ENCODE assay signal across 20 cellular contexts in the genomic region with DNA sequence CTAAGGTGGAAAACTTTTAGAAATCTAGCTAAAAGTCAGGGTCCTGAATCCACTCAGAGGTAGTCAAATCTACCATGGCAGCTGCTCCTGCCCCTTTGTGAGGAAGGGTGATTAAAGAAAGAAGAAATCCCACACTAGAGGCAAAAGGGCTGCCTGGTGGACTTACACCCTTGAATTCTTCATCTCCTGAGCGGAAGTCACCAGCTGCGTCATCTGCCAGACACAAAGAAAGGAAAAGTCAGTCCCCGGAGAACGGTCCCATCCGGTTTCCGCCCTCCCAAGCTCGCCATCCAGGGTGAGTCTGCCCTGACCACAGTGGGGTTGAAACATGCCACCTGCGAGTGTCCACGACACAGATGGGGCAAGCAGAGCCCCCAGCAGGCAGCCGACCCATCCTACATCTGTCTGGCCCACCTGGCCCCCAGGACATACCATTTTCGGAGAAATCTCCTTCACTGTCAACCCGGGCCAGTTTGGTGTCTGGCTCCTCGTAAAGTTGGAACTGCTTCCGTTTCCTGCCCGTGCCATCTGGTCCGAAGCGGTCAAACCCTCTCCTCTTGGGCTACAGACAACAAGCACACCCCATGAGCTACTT. TPM values are rescaled to one million over a fixed set of nuclear protein-coding genes. Genes with fewer than 3 reads are reported as not detected.
DNase-seq lines count a peak whose midpoint lies in the region; ATAC-seq, FAIRE-seq and TF ChIP-seq lines count a peak whose summit lies in the region.
"Had no signal": no experiment of that assay in that cellular context is flagged by ENCODE, and none has a peak within 500 bp of the region (broad histone marks: within the 10 kb centered on the region; RNA-seq: fewer than 3 reads in every experiment).

No MANE protein-coding gene starts in this region.

- H3K9ac ChIP-seq in H1 (replicated peaks in 1 of 4; ENCODE audit: extremely low read depth in 1 of 4, low read depth in 3 of 4, low read length in 3 of 4) (no peak overlapping the region), smooth muscle cell (ENCODE audit: low read depth) (no peak overlapping the region)
- H3K9ac ChIP-seq: GM23248 had no signal

- H4K20me1 ChIP-seq in H1 (replicated peaks in 1 of 2; ENCODE audit: control insufficient read depth in 1 of 2, insufficient read depth in 2 of 2, low read length in 2 of 2) (peaks cover 7 to 29% of the 10 kb centered on the region in 2 experiments), smooth muscle cell (ENCODE audit: low read depth) (peaks cover 65% of the 10 kb centered on the region)

- H3K23me2 ChIP-seq in H1 (ENCODE audit: low read depth, low read length) = no peaks in the 10 kb centered on the region

- no peaks in the 10 kb centered on the region for H3F3A ChIP-seq in smooth muscle cell (ENCODE audit: low read depth)

- no peak overlapping the region for H3K23ac ChIP-seq in H1 (ENCODE audit: insufficient read length)

- H3K14ac ChIP-seq in H1 (ENCODE audit: insufficient read length) = no peak overlapping the region

- no peak for TF ChIP-seq EP300 in H1 (IDR thresholded peaks at IDR 0.05; ENCODE audit: borderline replicate concordance in 1 of 2, low read depth in 2 of 2, low read length in 2 of 2)

- no peak overlapping the region for H3K56ac ChIP-seq in H1 (replicated peaks; ENCODE audit: insufficient read length, low read depth, low read length)

- no peaks in the 10 kb centered on the region; a peak in 2 of 7 replicates for H3K4me1 ChIP-seq in H1 (replicated peaks in 1 of 4; ENCODE audit: control insufficient read depth in 3 of 4, insufficient read depth in 4 of 4, low read length in 3 of 4)
- H3K4me1 ChIP-seq in smooth muscle cell (ENCODE audit: low read depth) = no peaks in the 10 kb centered on the region

- H3K27me3 ChIP-seq in H1 (replicated peaks in 1 of 4; ENCODE audit: control insufficient read depth in 3 of 4, extremely low read depth in 1 of 4, insufficient read depth in 3 of 4, low read length in 3 of 4) = no peaks in the 10 kb centered on the region
- no peaks in the 10 kb centered on the region for H3K27me3 ChIP-seq in smooth muscle cell (ENCODE audit: low read depth)

- H2BK120ac ChIP-seq in H1 (replicated peaks; ENCODE audit: low read depth, low read length) = no peak overlapping the region

- no peaks in the 10 kb centered on the region for H3K27me3 Mint-ChIP-seq in activated naive CD4-positive, alpha-beta T cell treated with anti-CD3 and anti-CD28 coated beads for 36 hours (ENCODE audit: low read depth)
- H3K27me3 Mint-ChIP-seq in activated naive CD4-positive, alpha-beta T cell treated with anti-CD3 and anti-CD28 coated beads, Interleukin-2, amount 10 ng/mL, durations not matched to agents 7 days and 5 days = no peaks in the 10 kb centered on the region
- no peaks in the 10 kb centered on the region for H3K27me3 Mint-ChIP-seq in T-helper 17 cell
- H3K27me3 Mint-ChIP-seq: CD4-positive, CD25-positive, alpha-beta regulatory T cell had no signal

- no peak overlapping the region for H2BK15ac ChIP-seq in H1 (ENCODE audit: low read length)

- no peak overlapping the region for H2BK20ac ChIP-seq in H1 (ENCODE audit: low read length)

- H3K27ac ChIP-seq in H1 (ENCODE audit: low read depth, low read length) (no peak overlapping the region), smooth muscle cell (ENCODE audit: low read depth) (peak overlapping the region; percentile 56)
- H3K27ac ChIP-seq: GM23248 had no signal

- H3K9me3 Mint-ChIP-seq in activated naive CD4-positive, alpha-beta T cell treated with anti-CD3 and anti-CD28 coated beads for 36 hours = no peaks in the 10 kb centered on the region
- H3K9me3 Mint-ChIP-seq in activated naive CD4-positive, alpha-beta T cell treated with anti-CD3 and anti-CD28 coated beads, Interleukin-2, amount 10 ng/mL, durations not matched to agents 7 days and 5 days = no peaks in the 10 kb centered on the region

- H4K8ac ChIP-seq in H1 (ENCODE audit: extremely low read depth, insufficient read depth, low read length) = 0 out of 2 replicates have a peak overlapping the region, but pooled peaks have one; percentile 63

- H3K79me2 ChIP-seq in H1 (ENCODE audit: control insufficient read depth in 1 of 2, insufficient read depth in 2 of 2, low read length in 2 of 2) (peaks cover 20 to 47% of the 10 kb centered on the region in 2 experiments; a peak in 3 of 4 replicates), smooth muscle cell (ENCODE audit: low read depth) (peaks cover 55% of the 10 kb centered on the region)

- no peak for TF ChIP-seq POLR2A in H1 (IDR thresholded peaks at IDR 0.05; ENCODE audit: control extremely low read depth in 1 of 2, low read depth in 2 of 2, low read length in 2 of 2)

- DNase-seq in activated naive CD4-positive, alpha-beta T cell treated with anti-CD3 and anti-CD28 coated beads for 36 hours = no peak
- DNase-seq in activated naive CD4-positive, alpha-beta T cell treated with anti-CD3 and anti-CD28 coated beads, Interleukin-2, amount 10 ng/mL, durations not matched to agents 7 days and 5 days = no peak
- DNase-seq in T-helper 17 cell (no peak), H1 (ENCODE audit: low read depth in 1 of 2, low spot score in 2 of 2) (no peak), smooth muscle cell (lab: John Stamatoyannopoulos, UW; ENCODE audit: unreplicated experiment) (no peak), HEK293T (ENCODE audit: extremely low spot score) (no peak), ecto neural progenitor cell (ENCODE audit: low spot score) (no peak)
- DNase-seq: AML-193; Calu3; CD4-positive, CD25-positive, alpha-beta regulatory T cell; GM23248; KBM-7; NCI-H1092; NCI-H1694; NCI-H2107; NCI-H226; NCI-H526 treated with DMSO at 0.1 percent for 48 hours; NK-92 treated with Interleukin-12 subunit alpha and Interleukin-12 subunit beta, amount 100 ng/mL, for 24 hours; PC-3 had no signal

- no peak overlapping the region for H2BK5ac ChIP-seq in H1 (ENCODE audit: low read depth, low read length)

- no peak for TF ChIP-seq RAD21 in H1 (IDR thresholded peaks at IDR 0.05 in 1 of 2, conservative IDR thresholded peaks at IDR 0.05 in 1 of 2; ENCODE audit: low read depth in 2 of 2, low read length in 2 of 2)

- H2AFZ ChIP-seq in H1 (ENCODE audit: low read length) (no peak overlapping the region), smooth muscle cell (ENCODE audit: low read depth) (no peak overlapping the region)
- H2AFZ ChIP-seq: GM23248 had no signal

- no peak overlapping the region for H3K4me3 Mint-ChIP-seq in activated naive CD4-positive, alpha-beta T cell treated with anti-CD3 and anti-CD28 coated beads for 36 hours
- H3K4me3 Mint-ChIP-seq in activated naive CD4-positive, alpha-beta T cell treated with anti-CD3 and anti-CD28 coated beads, Interleukin-2, amount 10 ng/mL, durations not matched to agents 7 days and 5 days = no peak overlapping the region
- H3K4me3 Mint-ChIP-seq in T-helper 17 cell = no peak overlapping the region

- H3K27ac Mint-ChIP-seq in activated naive CD4-positive, alpha-beta T cell treated with anti-CD3 and anti-CD28 coated beads for 36 hours = peak overlapping the region; percentile 41
- H3K27ac Mint-ChIP-seq in activated naive CD4-positive, alpha-beta T cell treated with anti-CD3 and anti-CD28 coated beads, Interleukin-2, amount 10 ng/mL, durations not matched to agents 7 days and 5 days = no peak overlapping the region
- H3K27ac Mint-ChIP-seq in T-helper 17 cell = peak overlapping the region; percentile 27
- H3K27ac Mint-ChIP-seq: CD4-positive, CD25-positive, alpha-beta regulatory T cell had no signal

- H4K91ac ChIP-seq in H1 (replicated peaks; ENCODE audit: insufficient read length, low read length) = no peak overlapping the region

- H3K9me3 ChIP-seq in T-helper 17 cell (ENCODE audit: control insufficient read depth, low read length, poor library complexity, severe bottlenecking) (no peaks in the 10 kb centered on the region), H1 (ENCODE audit: insufficient read depth in 2 of 2, low read depth in 1 of 2, low read length in 1 of 2) (no peaks in the 10 kb centered on the region), smooth muscle cell (replicated peaks; ENCODE audit: low read depth) (no peaks in the 10 kb centered on the region)

- H4K5ac ChIP-seq in H1 (ENCODE audit: insufficient read length, low read depth, low read length) = no peak overlapping the region

- CTCF ChIA-PET in activated naive CD4-positive, alpha-beta T cell treated with anti-CD3 and anti-CD28 coated beads for 36 hours (lab: Charles Lee) = no interaction called here
- CTCF ChIA-PET in activated naive CD4-positive, alpha-beta T cell treated with anti-CD3 and anti-CD28 coated beads, Interleukin-2, amount 10 ng/mL, durations not matched to agents 7 days and 5 days (lab: Charles Lee) = no interaction called here
- CTCF ChIA-PET in H1 (lab: Charles Lee; ENCODE audit: partially characterized antibody) = interaction anchor here (0.8 to 1.6 kb wide), 4 partner anchors 12 to 120 kb away, joined by 3 to 4 read pairs (median 4); no protein-coding TSS in a partner anchor
- CTCF ChIA-PET in HEK293T (lab: Yijun Ruan, JAX) = interaction anchor here (0.6 kb wide), 1 partner anchor 90 kb away, joined by 3 read pairs; no protein-coding TSS in a partner anchor

- peaks cover 25% of the 10 kb centered on the region for H3K36me3 Mint-ChIP-seq in activated naive CD4-positive, alpha-beta T cell treated with anti-CD3 and anti-CD28 coated beads for 36 hours (ENCODE audit: low read depth)
- H3K36me3 Mint-ChIP-seq in activated naive CD4-positive, alpha-beta T cell treated with anti-CD3 and anti-CD28 coated beads, Interleukin-2, amount 10 ng/mL, durations not matched to agents 7 days and 5 days = peaks cover 31% of the 10 kb centered on the region
- H3K36me3 Mint-ChIP-seq in T-helper 17 cell (ENCODE audit: low read depth) = no peaks in the 10 kb centered on the region

- TF ChIP-seq CTCF in H1 (IDR thresholded peaks at IDR 0.05; ENCODE audit: control extremely low read depth in 1 of 3, insufficient read depth in 1 of 3, low read depth in 1 of 3, low read length in 3 of 3) (no peak), smooth muscle cell (IDR thresholded peaks at IDR 0.05; ENCODE audit: borderline replicate concordance, insufficient read depth, poor library complexity, severe bottlenecking) (no peak)

- no peak overlapping the region for H3K4ac ChIP-seq in H1 (replicated peaks; ENCODE audit: insufficient read length, low read depth, low read length)

- H2AK5ac ChIP-seq in H1 (ENCODE audit: low read depth, low read length) = no peak overlapping the region

- no peak overlapping the region for H3K18ac ChIP-seq in H1 (ENCODE audit: extremely low read depth, low read length)

- ATAC-seq in T-helper 17 cell (no peak), GM18870 (IDR thresholded peaks at IDR 0.05; ENCODE audit: unreplicated experiment) (no peak)
- ATAC-seq: PC-3 had no signal

- FAIRE-seq in H1 (lab: Jason Lieb, UNC) = no peak

- no peak overlapping the region for H3K4me3 ChIP-seq in H1 (ENCODE audit: extremely low read depth in 1 of 4, insufficient read depth in 2 of 4, low read depth in 3 of 4, low read length in 4 of 4)
- no peak overlapping the region for H3K4me3 ChIP-seq in smooth muscle cell
- H3K4me3 ChIP-seq: GM23248 had no signal

- no peak overlapping the region for H2BK12ac ChIP-seq in H1 (ENCODE audit: low read depth, low read length)

- H3K4me2 ChIP-seq in H1 (ENCODE audit: insufficient read depth in 1 of 2, low read depth in 2 of 2, low read length in 2 of 2) = no peak overlapping the region
- no peak overlapping the region for H3K4me2 ChIP-seq in smooth muscle cell

- H3K4me1 Mint-ChIP-seq in activated naive CD4-positive, alpha-beta T cell treated with anti-CD3 and anti-CD28 coated beads for 36 hours (ENCODE audit: low read depth) = peaks cover 23% of the 10 kb centered on the region
- H3K4me1 Mint-ChIP-seq in activated naive CD4-positive, alpha-beta T cell treated with anti-CD3 and anti-CD28 coated beads, Interleukin-2, amount 10 ng/mL, durations not matched to agents 7 days and 5 days = peaks cover 8% of the 10 kb centered on the region
- H3K4me1 Mint-ChIP-seq in T-helper 17 cell = peaks cover 13% of the 10 kb centered on the region

- peaks cover 21 to 63% (median 46%) of the 10 kb centered on the region in 4 experiments for H3K36me3 ChIP-seq in H1 (ENCODE audit: control insufficient read depth in 2 of 4, insufficient read depth in 4 of 4, low read length in 3 of 4)
- H3K36me3 ChIP-seq in smooth muscle cell (ENCODE audit: low read depth) = no peaks in the 10 kb centered on the region

- 94% methylated on average over 17 of the region's 17 CpGs; no CpG with 5 or more reads in 1 of the 2 experiments for WGBS in H1 (ENCODE audit: extremely low coverage in 1 of 2, insufficient coverage in 1 of 2, insufficient read length in 1 of 2, insufficient replicate concordance in 2 of 2, low coverage in 1 of 2, low lambda C conversion rate in 2 of 2, missing lambda C conversion rate in 1 of 2), 2 experiments
- 96% methylated on average over 17 of the region's 17 CpGs for WGBS in smooth muscle cell (ENCODE audit: low lambda C conversion rate)

- peaks cover 23% of the 10 kb centered on the region for H3K79me1 ChIP-seq in H1 (ENCODE audit: low read depth, low read length)

- intact Hi-C loops in activated naive CD4-positive, alpha-beta T cell treated with anti-CD3 and anti-CD28 coated beads for 36 hours (cut with micrococcal nuclease) = loop anchor here (10.0 kb wide), 1 partner anchor 197 kb away; no protein-coding TSS in a partner anchor

- POLR2A ChIA-PET in H1 (lab: Charles Lee; ENCODE audit: partially characterized antibody) (interaction anchor here (1.0 to 5.4 kb wide), 3 partner anchors 7 to 14 kb away, joined by 3 to 37 read pairs (median 3); partner anchors contain the start of gene AKAP8), HEK293T (lab: Yijun Ruan, JAX) (no interaction called here)

RNA-seq across cellular contexts. Expression of gene AKAP8, which starts 7.7 kb away (rescaled TPM):
- total RNA-seq in activated naive CD4-positive, alpha-beta T cell treated with anti-CD3 and anti-CD28 coated beads for 36 hours = 10 to 100 TPM; 27.1 to 30.3 TPM
- total RNA-seq in T-helper 17 cell = 10 to 100 TPM; 87.6 to 90.2 TPM
- 41.0 and 41.3 TPM in 2 replicates for total RNA-seq in H1 (2021; fragmentation: NEBNext Ultra II Directional; extraction: Animal tissue kit (Norgen Biotek cat#: 25700))
- polyA plus RNA-seq in H1 (2011; rRNA removed) = 17.0 and 20.8 TPM in 2 replicates
- 21.3 TPM for polyA plus RNA-seq in H1 (2011; cell fraction: cytosol; rRNA removed)
- 40.5 TPM for polyA plus RNA-seq in H1 (2011; cell fraction: nucleus; rRNA removed)
- 21.9 to 26.0 TPM (median 24.2 TPM) in 4 replicates for polyA plus RNA-seq in H1 (2012, experiment 1 of 2)
- polyA plus RNA-seq in H1 (2012, experiment 2 of 2) = 9.4 TPM
- polyA plus RNA-seq in H1 (2013, experiment 1 of 2) = 18.7 TPM
- 18.2 TPM for polyA plus RNA-seq in H1 (2013, experiment 2 of 2)
- polyA minus RNA-seq in H1 (2011; rRNA and poly(A)+ RNA removed) = 10.3 and 11.2 TPM in 2 replicates
- polyA minus RNA-seq in H1 (2011; cell fraction: cytosol; rRNA and poly(A)+ RNA removed) = 16.2 TPM
- polyA minus RNA-seq in H1 (2011; cell fraction: nucleus; rRNA and poly(A)+ RNA removed) = 15.7 TPM
- 12.0 and 24.2 TPM in 2 replicates for total RNA-seq in smooth muscle cell
- 19.1 and 27.3 TPM in 2 replicates for polyA plus RNA-seq in smooth muscle cell

RNA-seq across cellular contexts. Expression of gene BRD4, which starts 39.5 kb away (rescaled TPM):
- 100 to 1,000 TPM; 109 to 111 TPM for total RNA-seq in activated naive CD4-positive, alpha-beta T cell treated with anti-CD3 and anti-CD28 coated beads for 36 hours
- total RNA-seq in T-helper 17 cell = 100 to 1,000 TPM; 120 to 123 TPM
- 144 and 146 TPM in 2 replicates for total RNA-seq in H1 (2021; fragmentation: NEBNext Ultra II Directional; extraction: Animal tissue kit (Norgen Biotek cat#: 25700))
- 14.1 and 17.6 TPM in 2 replicates for polyA plus RNA-seq in H1 (2011; rRNA removed)
- polyA plus RNA-seq in H1 (2011; cell fraction: cytosol; rRNA removed) = 9.1 TPM
- 44.8 TPM for polyA plus RNA-seq in H1 (2011; cell fraction: nucleus; rRNA removed)
- polyA plus RNA-seq in H1 (2012, experiment 1 of 2) = 76.6 to 103 TPM (median 93.2 TPM) in 4 replicates
- polyA plus RNA-seq in H1 (2012, experiment 2 of 2) = 35.4 TPM
- polyA plus RNA-seq in H1 (2013, experiment 1 of 2) = 77.1 TPM
- polyA plus RNA-seq in H1 (2013, experiment 2 of 2) = 72.4 TPM
- 26.9 and 36.3 TPM in 2 replicates for polyA minus RNA-seq in H1 (2011; rRNA and poly(A)+ RNA removed)
- polyA minus RNA-seq in H1 (2011; cell fraction: cytosol; rRNA and poly(A)+ RNA removed) = 44.7 TPM
- 77.2 TPM for polyA minus RNA-seq in H1 (2011; cell fraction: nucleus; rRNA and poly(A)+ RNA removed)
- total RNA-seq in smooth muscle cell = 16.1 and 24.1 TPM in 2 replicates
- 102 and 105 TPM in 2 replicates for polyA plus RNA-seq in smooth muscle cell

RNA-seq across cellular contexts. Expression of gene AKAP8L, which starts 46.9 kb away (rescaled TPM):
- 100 to 1,000 TPM; 127 to 140 TPM for total RNA-seq in activated naive CD4-positive, alpha-beta T cell treated with anti-CD3 and anti-CD28 coated beads for 36 hours
- total RNA-seq in T-helper 17 cell = 100 to 1,000 TPM; 116 to 123 TPM
- total RNA-seq in H1 (2021; fragmentation: NEBNext Ultra II Directional; extraction: Animal tissue kit (Norgen Biotek cat#: 25700)) = 127 and 138 TPM in 2 replicates
- polyA plus RNA-seq in H1 (2011; rRNA removed) = 75.1 and 149 TPM in 2 replicates
- 130 TPM for polyA plus RNA-seq in H1 (2011; cell fraction: cytosol; rRNA removed)
- 1,038 TPM for polyA plus RNA-seq in H1 (2011; cell fraction: nucleus; rRNA removed)
- 104 to 148 TPM (median 127 TPM) in 4 replicates for polyA plus RNA-seq in H1 (2012, experiment 1 of 2)
- polyA plus RNA-seq in H1 (2012, experiment 2 of 2) = 45.6 TPM
- polyA plus RNA-seq in H1 (2013, experiment 1 of 2) = 108 TPM
- polyA plus RNA-seq in H1 (2013, experiment 2 of 2) = 92.0 TPM
- polyA minus RNA-seq in H1 (2011; rRNA and poly(A)+ RNA removed) = 112 and 116 TPM in 2 replicates
- 69.8 TPM for polyA minus RNA-seq in H1 (2011; cell fraction: cytosol; rRNA and poly(A)+ RNA removed)
- 218 TPM for polyA minus RNA-seq in H1 (2011; cell fraction: nucleus; rRNA and poly(A)+ RNA removed)
- total RNA-seq in smooth muscle cell = 61.9 and 92.0 TPM in 2 replicates
- polyA plus RNA-seq in smooth muscle cell = 93.9 and 105 TPM in 2 replicates

Comparison
In these comparisons a context has a peak if more than half of its experiments do, and no peak if none do; other contexts are left out.
1. CTCF ChIA-PET loops: an anchor here in H1 (0.8 to 1.6 kb wide) and HEK293T (0.6 kb wide); none called in activated naive CD4-positive, alpha-beta T cell treated with anti-CD3 and anti-CD28 coated beads for 36 hours and activated naive CD4-positive, alpha-beta T cell treated with anti-CD3 and anti-CD28 coated beads, Interleukin-2, amount 10 ng/mL, durations not matched to agents 7 days and 5 days.